Comparison of ENCODE assay signal across 20 cellular contexts in the genomic region with DNA sequence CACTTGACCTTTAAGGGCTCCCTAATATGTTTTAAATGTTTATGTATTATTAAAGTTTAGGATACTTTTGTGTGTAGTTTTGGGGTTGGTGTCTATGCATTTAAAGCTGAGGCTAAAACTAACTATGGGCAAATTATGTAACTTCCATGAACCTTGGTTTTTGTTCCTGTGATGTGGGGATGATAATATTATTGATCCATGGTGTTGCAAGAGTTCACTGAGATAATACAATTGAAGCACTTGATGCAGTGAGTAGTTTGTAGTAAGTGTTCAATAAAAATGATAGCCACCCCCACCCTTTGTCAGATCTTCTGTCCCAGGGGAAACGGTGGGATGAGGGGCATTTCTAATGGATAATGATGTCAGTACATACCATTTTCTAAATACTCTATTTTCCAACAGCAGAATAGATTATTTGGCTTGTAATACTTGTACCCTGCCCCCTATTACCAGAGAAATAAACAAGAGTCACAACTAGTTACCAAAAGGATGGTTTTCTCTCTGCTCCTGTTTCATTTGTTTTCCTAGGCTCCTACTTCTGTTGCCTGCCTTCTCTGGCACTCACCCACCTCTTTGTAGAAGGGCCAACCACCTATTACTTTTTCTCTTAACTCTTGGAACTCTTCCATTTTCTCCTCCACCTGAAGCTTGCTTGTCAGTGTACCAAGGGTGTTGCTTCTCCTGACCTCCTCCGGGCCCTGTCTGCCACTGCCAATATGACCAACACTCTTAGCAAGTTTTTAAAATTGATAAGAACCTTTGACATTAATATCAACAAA.
"Had no signal": no experiment of that assay in that cellular context is flagged by ENCODE, and none has a peak within 500 bp of the region (broad histone marks: within the 10 kb centered on the region; RNA-seq: fewer than 3 reads in every experiment).

No MANE protein-coding gene starts in this region.

- H3K4me3 ChIP-seq: coronary artery, testis, upper lobe of right lung had no signal

- H3K27ac ChIP-seq: coronary artery, neutrophil, testis, upper lobe of right lung had no signal

- H3K27me3 ChIP-seq: neutrophil, testis, upper lobe of right lung had no signal

- ATAC-seq: activated CD4-positive, alpha-beta T cell treated with anti-CD3 and anti-CD28 coated beads for 36 hours; natural killer cell; stimulated activated naive CD8-positive, alpha-beta T cell treated with anti-CD3 and anti-CD28 coated beads, Interleukin-15, Interleukin-2, amounts not matched to agents 100 U/mL and 50 U/mL, for 24 hours; T-cell; upper lobe of right lung; WTC11 had no signal

- H3K9ac ChIP-seq: SK-N-SH had no signal

- H3K4me2 ChIP-seq: SK-N-SH had no signal

- FAIRE-seq: endometrium, keratinocyte had no signal

- H3K36me3 ChIP-seq: neutrophil, upper lobe of right lung had no signal

- H3K9me3 ChIP-seq: neutrophil, SK-N-SH, testis, upper lobe of right lung had no signal

- DNase-seq: activated CD4-positive, alpha-beta T cell treated with anti-CD3 and anti-CD28 coated beads for 36 hours; activated CD4-positive, alpha-beta T cell treated with anti-CD3 and anti-CD28 coated beads, Interleukin-2, amount 50 U/mL, for 48 hours; activated gamma-delta T cell; activated naive CD8-positive, alpha-beta T cell treated with anti-CD3 and anti-CD28 coated beads for 36 hours; amniotic stem cell; erythroblast; mesendoderm; natural killer cell; SK-N-SH; stimulated activated CD4-positive, alpha-beta T cell treated with anti-CD3 and anti-CD28 coated beads, Interleukin-12 subunit alpha, Interleukin-12 subunit beta, amount 100 ng/mL, for 4 hours; stimulated activated CD4-positive, alpha-beta T cell treated with anti-CD3 and anti-CD28 coated beads, Interleukin-2, amount 100 ng/mL, for 24 hours; stimulated activated naive CD8-positive, alpha-beta T cell treated with anti-CD3 and anti-CD28 coated beads, Interleukin-15, Interleukin-2, amounts not matched to agents 100 U/mL and 50 U/mL, for 24 hours; T-cell; testis; upper lobe of right lung had no signal

- H3K4me1 ChIP-seq: testis, upper lobe of right lung had no signal
